19 cellular contexts compared by ENCODE assay signal in the genomic region with DNA sequence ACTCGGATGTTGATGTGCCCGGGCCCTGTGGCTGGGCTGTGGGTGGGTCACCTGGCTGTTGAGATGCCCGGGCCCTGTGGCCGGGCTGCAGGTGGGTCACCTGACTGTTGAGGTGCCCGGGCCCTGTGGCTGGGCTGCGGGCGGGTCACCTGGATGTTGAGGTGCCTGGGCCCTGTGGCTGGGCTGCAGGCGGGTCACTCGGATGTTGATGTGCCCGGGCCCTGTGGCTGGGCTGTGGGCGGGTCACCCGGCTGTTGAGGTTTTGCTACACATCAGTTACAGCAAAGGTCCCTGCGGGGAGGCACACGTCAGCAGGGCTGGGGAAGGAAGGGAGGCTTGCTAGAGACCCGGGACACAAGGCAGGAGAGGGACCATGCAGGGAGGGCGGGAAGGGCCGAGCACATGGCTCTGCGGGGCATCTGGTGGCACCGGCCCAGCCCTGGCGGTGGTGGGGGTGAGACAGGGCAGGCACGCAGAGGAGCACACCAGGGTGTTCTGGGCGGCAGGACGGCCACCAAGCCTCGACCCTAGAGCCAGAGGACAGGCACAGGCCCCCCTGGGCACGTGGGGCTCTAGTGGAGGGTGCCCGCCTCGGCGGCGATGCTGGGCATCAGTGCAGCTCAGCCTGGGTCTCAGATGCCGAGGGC. TPM values are rescaled to one million over a fixed set of nuclear protein-coding genes. Genes with fewer than 3 reads are reported as not detected.
DNase-seq lines count a peak whose midpoint lies in the region; ATAC-seq, FAIRE-seq and TF ChIP-seq lines count a peak whose summit lies in the region.
"Had no signal": no experiment of that assay in that cellular context is flagged by ENCODE, and none has a peak within 500 bp of the region (broad histone marks: within the 10 kb centered on the region; RNA-seq: fewer than 3 reads in every experiment).

No MANE protein-coding gene starts in this region.

- H2BK20ac ChIP-seq in H1 (ENCODE audit: low read length): no peak overlapping the region

- H2AK5ac ChIP-seq in H1 (ENCODE audit: low read depth, low read length): no peak overlapping the region

- no peak overlapping the region for H4K8ac ChIP-seq in H1 (ENCODE audit: extremely low read depth, insufficient read depth, low read length)

- no peak overlapping the region for H3K4me3 Mint-ChIP-seq in stimulated activated memory B cell treated with anti-CD40 and anti-IgM and Interleukin-4, amounts not matched to agents 10 μg/mL and 1 μg/mL and 100 μg/mL, for 72 hours
- H3K4me3 Mint-ChIP-seq: CD4-positive, alpha-beta memory T cell had no signal

- DNase-seq in DMS 273 (lab: John Stamatoyannopoulos, UW; ENCODE audit: unreplicated experiment): peak; percentile 41
- no peak for DNase-seq in DMS 273 treated with DMSO at 0.1 percent for 48 hours (lab: John Stamatoyannopoulos, UW)
- DNase-seq in HT-29 (ENCODE audit: low spot score): peak; percentile 30
- no peak for DNase-seq in H1 (ENCODE audit: low read depth in 1 of 2, low spot score in 2 of 2)
- DNase-seq in amniotic stem cell (lab: John Stamatoyannopoulos, UW): no peak
- DNase-seq in MM.1S: no peak
- DNase-seq: BE2C; CD4-positive, alpha-beta memory T cell; DMS79; HCEC 1CT; MV-4-11; NCI-H1694 treated with DMSO at 0.1 percent for 48 hours; NCI-H2107; NCI-H510A; NCI-H748 treated with DMSO at 0.1 percent for 48 hours had no signal

- no peak for TF ChIP-seq POLR2A in H1 (IDR thresholded peaks at IDR 0.05; ENCODE audit: control extremely low read depth in 1 of 2, low read depth in 2 of 2, low read length in 2 of 2)

- no peak overlapping the region for H3K14ac ChIP-seq in H1 (ENCODE audit: insufficient read length)

- H4K5ac ChIP-seq in H1 (ENCODE audit: insufficient read length, low read depth, low read length): no peak overlapping the region

- no peaks in the 10 kb centered on the region for H3K27me3 ChIP-seq in H1 (replicated peaks in 1 of 4; ENCODE audit: control insufficient read depth in 3 of 4, extremely low read depth in 1 of 4, insufficient read depth in 3 of 4, low read length in 3 of 4)
- H3K27me3 ChIP-seq in MM.1S (replicated peaks; ENCODE audit: insufficient read depth, low read length): no peaks in the 10 kb centered on the region
- H3K27me3 ChIP-seq: BE2C had no signal

- POLR2A ChIA-PET in H1 (lab: Charles Lee; ENCODE audit: partially characterized antibody): interaction anchor here (1.2 kb wide), 1 partner anchor 37 kb away, joined by 3 read pairs; a partner anchor contains a TSS

- no peak overlapping the region for H4K91ac ChIP-seq in H1 (replicated peaks; ENCODE audit: insufficient read length, low read length)

- H3K23me2 ChIP-seq in H1 (ENCODE audit: low read depth, low read length): peaks cover 3% of the 10 kb centered on the region; the same call in 1 of the 2 replicates

- no peaks in the 10 kb centered on the region for H3K9me3 Mint-ChIP-seq in stimulated activated memory B cell treated with anti-CD40 and anti-IgM and Interleukin-4, amounts not matched to agents 10 μg/mL and 1 μg/mL and 100 μg/mL, for 72 hours
- H3K9me3 Mint-ChIP-seq: CD4-positive, alpha-beta memory T cell had no signal

- no peak overlapping the region for H3K4ac ChIP-seq in H1 (replicated peaks; ENCODE audit: insufficient read length, low read depth, low read length)

- H2AFZ ChIP-seq in H1 (ENCODE audit: low read length) (no peak overlapping the region), MM.1S (ENCODE audit: low read length) (no peak overlapping the region)

- no peaks in the 10 kb centered on the region for H3K27me3 Mint-ChIP-seq in stimulated activated memory B cell treated with anti-CD40 and anti-IgM and Interleukin-4, amounts not matched to agents 10 μg/mL and 1 μg/mL and 100 μg/mL, for 72 hours
- H3K27me3 Mint-ChIP-seq: CD4-positive, alpha-beta memory T cell had no signal

- no peak overlapping the region for H3K9ac ChIP-seq in H1 (replicated peaks in 1 of 4; ENCODE audit: extremely low read depth in 1 of 4, low read depth in 3 of 4, low read length in 3 of 4)
- H3K9ac ChIP-seq in MM.1S (ENCODE audit: low read length): no peak overlapping the region

- H3K4me1 ChIP-seq in H1 (replicated peaks in 1 of 4; ENCODE audit: control insufficient read depth in 3 of 4, insufficient read depth in 4 of 4, low read length in 3 of 4) (no peaks in the 10 kb centered on the region; a peak in 1 of 7 replicates), MM.1S (ENCODE audit: low read length) (peaks cover 17% of the 10 kb centered on the region)
- H3K4me1 ChIP-seq: BE2C had no signal

- no peak overlapping the region for H2BK15ac ChIP-seq in H1 (ENCODE audit: low read length)

- CTCF ChIA-PET in H1 (lab: Charles Lee; ENCODE audit: partially characterized antibody): no interaction called here

- no peak for TF ChIP-seq EP300 in H1 (IDR thresholded peaks at IDR 0.05; ENCODE audit: borderline replicate concordance in 1 of 2, low read depth in 2 of 2, low read length in 2 of 2)

- no peaks in the 10 kb centered on the region for H3K79me2 ChIP-seq in H1 (ENCODE audit: control insufficient read depth in 1 of 2, insufficient read depth in 2 of 2, low read length in 2 of 2)
- H3K79me2 ChIP-seq in MM.1S (ENCODE audit: low read length): no peaks in the 10 kb centered on the region

- WGBS in H1 (ENCODE audit: extremely low coverage in 1 of 2, insufficient coverage in 1 of 2, insufficient read length in 1 of 2, insufficient replicate concordance in 2 of 2, low coverage in 1 of 2, low lambda C conversion rate in 2 of 2, missing lambda C conversion rate in 1 of 2), 2 experiments: 96% methylated on average over 25 of the region's 30 CpGs; no CpG with 5 or more reads in 1 of the 2 experiments

- H3K36me3 ChIP-seq in H1 (ENCODE audit: control insufficient read depth in 2 of 4, insufficient read depth in 4 of 4, low read length in 3 of 4): no peaks in the 10 kb centered on the region
- H3K36me3 ChIP-seq in MM.1S (replicated peaks; ENCODE audit: insufficient read depth, low read length): no peaks in the 10 kb centered on the region
- H3K36me3 ChIP-seq: BE2C had no signal

- no peak overlapping the region for H2BK12ac ChIP-seq in H1 (ENCODE audit: low read depth, low read length)

- peak; percentile 39 for ATAC-seq in stimulated activated memory B cell treated with anti-CD40 and anti-IgM and Interleukin-4, amounts not matched to agents 10 μg/mL and 1 μg/mL and 100 μg/mL, for 72 hours
- no peak for ATAC-seq in GM18517 (IDR thresholded peaks at IDR 0.05; ENCODE audit: unreplicated experiment)

- H2BK120ac ChIP-seq in H1 (replicated peaks; ENCODE audit: low read depth, low read length): no peak overlapping the region

- no peak overlapping the region for H3K27ac Mint-ChIP-seq in stimulated activated memory B cell treated with anti-CD40 and anti-IgM and Interleukin-4, amounts not matched to agents 10 μg/mL and 1 μg/mL and 100 μg/mL, for 72 hours
- H3K27ac Mint-ChIP-seq: CD4-positive, alpha-beta memory T cell had no signal

- TF ChIP-seq RAD21 in H1 (IDR thresholded peaks at IDR 0.05 in 1 of 2, conservative IDR thresholded peaks at IDR 0.05 in 1 of 2; ENCODE audit: low read depth in 2 of 2, low read length in 2 of 2): no peak

- H3K4me1 Mint-ChIP-seq in stimulated activated memory B cell treated with anti-CD40 and anti-IgM and Interleukin-4, amounts not matched to agents 10 μg/mL and 1 μg/mL and 100 μg/mL, for 72 hours: peaks cover 13% of the 10 kb centered on the region

- H3K36me3 Mint-ChIP-seq in stimulated activated memory B cell treated with anti-CD40 and anti-IgM and Interleukin-4, amounts not matched to agents 10 μg/mL and 1 μg/mL and 100 μg/mL, for 72 hours: no peaks in the 10 kb centered on the region
- H3K36me3 Mint-ChIP-seq: CD4-positive, alpha-beta memory T cell had no signal

- no peak for TF ChIP-seq CTCF in H1 (IDR thresholded peaks at IDR 0.05; ENCODE audit: control extremely low read depth in 1 of 3, insufficient read depth in 1 of 3, low read depth in 1 of 3, low read length in 3 of 3)
- no peak for TF ChIP-seq CTCF in MM.1S (IDR thresholded peaks at IDR 0.05; ENCODE audit: low read length)

- H3K56ac ChIP-seq in H1 (replicated peaks; ENCODE audit: insufficient read length, low read depth, low read length): no peak overlapping the region

- no peak for FAIRE-seq in H1 (lab: Jason Lieb, UNC)

- peaks cover 2% of the 10 kb centered on the region for H3K79me1 ChIP-seq in H1 (ENCODE audit: low read depth, low read length)

- H3K4me3 ChIP-seq in H1 (ENCODE audit: extremely low read depth in 1 of 4, insufficient read depth in 2 of 4, low read depth in 3 of 4, low read length in 4 of 4): no peak overlapping the region
- no peak overlapping the region for H3K4me3 ChIP-seq in MM.1S (ENCODE audit: low read length)

- H3K27ac ChIP-seq in H1 (ENCODE audit: low read depth, low read length): no peak overlapping the region
- no peak overlapping the region; the same call in 1 of the 2 replicates for H3K27ac ChIP-seq in MM.1S (ENCODE audit: low read length)
- H3K27ac ChIP-seq: 22Rv1, HL-60 had no signal

- no peaks in the 10 kb centered on the region for H3K9me2 ChIP-seq in MM.1S (replicated peaks; ENCODE audit: insufficient read depth, low read length)

- peaks cover 16% of the 10 kb centered on the region for H3F3A ChIP-seq in MM.1S (ENCODE audit: insufficient read depth, low read length)

- H3K9me3 ChIP-seq in H1 (ENCODE audit: insufficient read depth in 2 of 2, low read depth in 1 of 2, low read length in 1 of 2): peaks cover 2 to 11% of the 10 kb centered on the region in 2 experiments; a peak in 1 of 4 replicates
- no peaks in the 10 kb centered on the region for H3K9me3 ChIP-seq in MM.1S (replicated peaks; ENCODE audit: insufficient read depth, low read length)
- H3K9me3 ChIP-seq: BE2C had no signal

- H4K20me1 ChIP-seq in H1 (replicated peaks in 1 of 2; ENCODE audit: control insufficient read depth in 1 of 2, insufficient read depth in 2 of 2, low read length in 2 of 2) (no peaks in the 10 kb centered on the region), MM.1S (ENCODE audit: insufficient read depth, low read length) (no peaks in the 10 kb centered on the region)

- no peak overlapping the region for H3K23ac ChIP-seq in H1 (ENCODE audit: insufficient read length)

- H3K18ac ChIP-seq in H1 (ENCODE audit: extremely low read depth, low read length): no peak overlapping the region

- no peak overlapping the region for H2BK5ac ChIP-seq in H1 (ENCODE audit: low read depth, low read length)

- no peak overlapping the region for H3K4me2 ChIP-seq in H1 (ENCODE audit: insufficient read depth in 1 of 2, low read depth in 2 of 2, low read length in 2 of 2)
- H3K4me2 ChIP-seq in MM.1S (ENCODE audit: low read depth, low read length): no peak overlapping the region

RNA-seq across cellular contexts. Expression of a gene that starts 35.4 kb away (rescaled TPM):
- 0.60 and 0.94 TPM in 2 replicates for total RNA-seq in HT-29 (2014; rRNA removed; shearing (Covaris generic))
- 0.47 and 0.57 TPM in 2 replicates for total RNA-seq in H1 (2021; fragmentation: NEBNext Ultra II Directional; extraction: Animal tissue kit (Norgen Biotek cat#: 25700))
- polyA plus RNA-seq in H1 (2011; rRNA removed): 0.35 and 0.36 TPM in 2 replicates
- polyA plus RNA-seq in H1 (2011; cell fraction: cytosol; rRNA removed): 0.35 TPM
- 2.7 TPM for polyA plus RNA-seq in H1 (2011; cell fraction: nucleus; rRNA removed)
- 0.48 to 1.3 TPM (median 0.82 TPM) in 4 replicates for polyA plus RNA-seq in H1 (2012, experiment 1 of 2)
- polyA plus RNA-seq in H1 (2012, experiment 2 of 2): 0.24 TPM
- 0.22 TPM for polyA plus RNA-seq in H1 (2013, experiment 1 of 2)
- 0.17 TPM for polyA plus RNA-seq in H1 (2013, experiment 2 of 2)
- 0.38 and 0.54 TPM in 2 replicates for polyA minus RNA-seq in H1 (2011; rRNA and poly(A)+ RNA removed)
- not detected for polyA minus RNA-seq in H1 (2011; cell fraction: cytosol; rRNA and poly(A)+ RNA removed)
- polyA minus RNA-seq in H1 (2011; cell fraction: nucleus; rRNA and poly(A)+ RNA removed): 0.80 TPM

RNA-seq across cellular contexts. Expression of a gene that starts 36.9 kb away (rescaled TPM):
- 175 TPM in 2 replicates for total RNA-seq in HT-29 (2014; rRNA removed; shearing (Covaris generic))
- 47.2 and 49.4 TPM in 2 replicates for total RNA-seq in H1 (2021; fragmentation: NEBNext Ultra II Directional; extraction: Animal tissue kit (Norgen Biotek cat#: 25700))
- polyA plus RNA-seq in H1 (2011; rRNA removed): 58.1 and 79.3 TPM in 2 replicates
- polyA plus RNA-seq in H1 (2011; cell fraction: cytosol; rRNA removed): 54.3 TPM
- polyA plus RNA-seq in H1 (2011; cell fraction: nucleus; rRNA removed): 39.5 TPM
- 30.4 to 55.6 TPM (median 46.9 TPM) in 4 replicates for polyA plus RNA-seq in H1 (2012, experiment 1 of 2)
- 38.3 TPM for polyA plus RNA-seq in H1 (2012, experiment 2 of 2)
- 43.5 TPM for polyA plus RNA-seq in H1 (2013, experiment 1 of 2)
- 42.5 TPM for polyA plus RNA-seq in H1 (2013, experiment 2 of 2)
- 2.4 and 2.7 TPM in 2 replicates for polyA minus RNA-seq in H1 (2011; rRNA and poly(A)+ RNA removed)
- 15.5 TPM for polyA minus RNA-seq in H1 (2011; cell fraction: cytosol; rRNA and poly(A)+ RNA removed)
- polyA minus RNA-seq in H1 (2011; cell fraction: nucleus; rRNA and poly(A)+ RNA removed): 10.0 TPM

RNA-seq across cellular contexts. Expression of a gene that starts 55.7 kb away (rescaled TPM):
- total RNA-seq in HT-29 (2014; rRNA removed; shearing (Covaris generic)): 74.4 and 77.7 TPM in 2 replicates
- total RNA-seq in H1 (2021; fragmentation: NEBNext Ultra II Directional; extraction: Animal tissue kit (Norgen Biotek cat#: 25700)): 55.5 and 56.7 TPM in 2 replicates
- polyA plus RNA-seq in H1 (2011; rRNA removed): 65.1 and 90.8 TPM in 2 replicates
- 65.8 TPM for polyA plus RNA-seq in H1 (2011; cell fraction: cytosol; rRNA removed)
- 223 TPM for polyA plus RNA-seq in H1 (2011; cell fraction: nucleus; rRNA removed)
- 31.7 to 60.6 TPM (median 47.9 TPM) in 4 replicates for polyA plus RNA-seq in H1 (2012, experiment 1 of 2)
- polyA plus RNA-seq in H1 (2012, experiment 2 of 2): 42.0 TPM
- polyA plus RNA-seq in H1 (2013, experiment 1 of 2): 39.5 TPM
- polyA plus RNA-seq in H1 (2013, experiment 2 of 2): 37.5 TPM
- 23.1 and 28.8 TPM in 2 replicates for polyA minus RNA-seq in H1 (2011; rRNA and poly(A)+ RNA removed)
- polyA minus RNA-seq in H1 (2011; cell fraction: cytosol; rRNA and poly(A)+ RNA removed): 32.0 TPM
- polyA minus RNA-seq in H1 (2011; cell fraction: nucleus; rRNA and poly(A)+ RNA removed): 41.2 TPM

Comparison
In these comparisons a context has a peak if more than half of its experiments do, and no peak if none do; other contexts are left out.
1. DNase-seq: peak in DMS 273 (single experiment) and HT-29 (single experiment); none in DMS 273 treated with DMSO at 0.1 percent for 48 hours (single experiment), H1 (0 of 2), amniotic stem cell (single experiment) and MM.1S (single experiment).